8 cellular contexts compared by ENCODE assay signal in genomic region chr12:27635349-27635972, GRCh38.
A peak's percentile ranks its signal among the peaks of the same experiment; 100 is the strongest.
DNase-seq lines count a peak whose midpoint lies in the region; ATAC-seq and TF ChIP-seq lines count a peak whose summit lies in the region.

No MANE protein-coding gene starts in this region.

- peaks cover 2% of the 10 kb centered on the region for H3K36me3 Mint-ChIP-seq in T-helper 2 cell treated with Interferon-gamma antibody and Interleukin-4, amounts not matched to agents 5 μg/mL and 100 μg/mL, for 36 hours (ENCODE audit: low read depth)

- H3K9me3 Mint-ChIP-seq in T-helper 2 cell treated with Interferon-gamma antibody and Interleukin-4, amounts not matched to agents 5 μg/mL and 100 μg/mL, for 36 hours, result no peaks in the 10 kb centered on the region

- peaks cover 9% of the 10 kb centered on the region for H3K4me1 Mint-ChIP-seq in T-helper 2 cell treated with Interferon-gamma antibody and Interleukin-4, amounts not matched to agents 5 μg/mL and 100 μg/mL, for 36 hours (ENCODE audit: low read depth)

- DNase-seq in AG08396 (ENCODE audit: low spot score) (peak; percentile 34), GM20000 (ENCODE audit: low spot score) (peak; percentile 17), NCI-H82 (lab: John Stamatoyannopoulos, UW) (peak; percentile 61), coronary artery (ENCODE audit: low spot score) (no peak), lung microvascular endothelial cell (ENCODE audit: low read depth in 2 of 2) (peak; percentile 71 to 76)
- DNase-seq in stimulated activated CD4-positive, alpha-beta T cell treated with anti-CD3 and anti-CD28 coated beads, Interleukin-15, amount 100 ng/mL, for 24 hours, result no peak
- DNase-seq in T-helper 2 cell treated with Interferon-gamma antibody and Interleukin-4, amounts not matched to agents 5 μg/mL and 100 μg/mL, for 36 hours (ENCODE audit: low spot score), result no peak

- no peak overlapping the region for H3K4me3 ChIP-seq in coronary artery

- no peak overlapping the region for H3K4me3 Mint-ChIP-seq in T-helper 2 cell treated with Interferon-gamma antibody and Interleukin-4, amounts not matched to agents 5 μg/mL and 100 μg/mL, for 36 hours

- TF ChIP-seq CTCF in GM20000 (IDR thresholded peaks at IDR 0.05; ENCODE audit: extremely low read depth, missing control alignments), result peak; percentile 16
- TF ChIP-seq CTCF in coronary artery (IDR thresholded peaks at IDR 0.05), result peak; percentile 27

- no peak overlapping the region for H3K27ac Mint-ChIP-seq in T-helper 2 cell treated with Interferon-gamma antibody and Interleukin-4, amounts not matched to agents 5 μg/mL and 100 μg/mL, for 36 hours

- H3K27me3 Mint-ChIP-seq in T-helper 2 cell treated with Interferon-gamma antibody and Interleukin-4, amounts not matched to agents 5 μg/mL and 100 μg/mL, for 36 hours (ENCODE audit: low read depth), result peaks cover 3% of the 10 kb centered on the region

- ATAC-seq in HG03520 (IDR thresholded peaks at IDR 0.05; ENCODE audit: unreplicated experiment), result no peak

- H3K27ac ChIP-seq in coronary artery, result no peak overlapping the region

Comparison
In these comparisons a context has a peak if more than half of its experiments do, and no peak if none do; other contexts are left out.
1. DNase-seq: peak in AG08396 (single experiment), GM20000 (single experiment), NCI-H82 (single experiment) and lung microvascular endothelial cell (2 of 2); none in coronary artery (single experiment), stimulated activated CD4-positive, alpha-beta T cell treated with anti-CD3 and anti-CD28 coated beads, Interleukin-15, amount 100 ng/mL, for 24 hours (single experiment) and T-helper 2 cell treated with Interferon-gamma antibody and Interleukin-4, amounts not matched to agents 5 μg/mL and 100 μg/mL, for 36 hours (single experiment).